ENCODE assay signal across 20 cellular contexts in the genomic region with DNA sequence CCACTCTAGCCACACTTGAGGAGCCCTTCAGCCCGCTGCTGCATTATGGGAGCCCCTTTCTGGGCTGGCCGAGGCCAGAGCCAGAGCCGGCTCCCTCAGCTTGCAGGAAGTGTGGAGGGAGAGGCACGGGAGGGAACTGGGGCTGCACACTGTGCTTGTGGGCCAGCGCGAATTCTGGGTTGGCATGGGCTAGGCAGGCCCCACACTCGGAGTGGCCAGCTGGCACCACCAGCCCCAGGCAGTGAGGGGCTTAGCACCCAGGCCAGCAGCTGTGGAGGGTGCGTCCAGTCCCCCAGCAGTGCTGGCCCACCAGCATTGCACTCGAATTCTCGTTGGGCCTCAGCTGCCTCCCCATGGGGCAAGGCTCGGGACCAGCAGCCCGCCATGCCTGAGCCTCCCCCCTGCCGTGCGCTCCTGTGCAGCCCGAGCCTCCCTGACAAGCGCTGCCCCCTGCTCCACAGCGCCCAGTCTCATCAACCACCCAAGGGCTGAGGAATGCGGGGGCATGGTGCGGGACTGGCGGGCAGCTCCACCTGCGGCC.
A peak's percentile ranks its signal among the peaks of the same experiment; 100 is the strongest.
DNase-seq lines count a peak whose midpoint lies in the region; ATAC-seq, FAIRE-seq and TF ChIP-seq lines count a peak whose summit lies in the region.
"Had no signal": no experiment of that assay in that cellular context is flagged by ENCODE, and none has a peak within 500 bp of the region (broad histone marks: within the 10 kb centered on the region; RNA-seq: fewer than 3 reads in every experiment).

No MANE protein-coding gene starts in this region.

- peaks cover 0 to 1% of the 10 kb centered on the region in 2 donors for H3K27me3 ChIP-seq in aorta (ENCODE audit: control insufficient read depth in 1 of 2, insufficient read depth in 2 of 2, low read length in 1 of 2)
- no peaks in the 10 kb centered on the region for H3K27me3 ChIP-seq in naive thymus-derived CD4-positive, alpha-beta T cell (ENCODE audit: control insufficient read depth in 2 of 2, insufficient read depth in 2 of 2, low read length in 2 of 2)

- H3K4me1 Mint-ChIP-seq in naive thymus-derived CD4-positive, alpha-beta T cell = no peaks in the 10 kb centered on the region
- no peaks in the 10 kb centered on the region for H3K4me1 Mint-ChIP-seq in activated CD8-positive, alpha-beta T cell treated with anti-CD3 and anti-CD28 coated beads for 36 hours (ENCODE audit: low read depth)
- H3K4me1 Mint-ChIP-seq: CD14-positive monocyte had no signal

- no peak overlapping the region for H3K27ac ChIP-seq in kidney (ENCODE audit: low read depth in 2 of 2, low read length in 2 of 2)
- no peak overlapping the region for H3K27ac ChIP-seq in aorta (ENCODE audit: low read depth in 1 of 2, low read length in 2 of 2)
- H3K27ac ChIP-seq in naive thymus-derived CD4-positive, alpha-beta T cell (ENCODE audit: low read depth, low read length) = no peak overlapping the region
- H3K27ac ChIP-seq: KMS-11 had no signal

- peaks cover 0 to 4% (median 0%) of the 10 kb centered on the region in 5 donors for H3K36me3 Mint-ChIP-seq in naive thymus-derived CD4-positive, alpha-beta T cell
- H3K36me3 Mint-ChIP-seq in activated CD8-positive, alpha-beta T cell treated with anti-CD3 and anti-CD28 coated beads for 36 hours (ENCODE audit: low read depth) = no peaks in the 10 kb centered on the region
- H3K36me3 Mint-ChIP-seq: CD14-positive monocyte had no signal

- DNase-seq in cardiac septum (ENCODE audit: low spot score) = peak; percentile 75
- DNase-seq in left ventricle myocardium superior = no peak
- DNase-seq in kidney = peak; percentile 83
- DNase-seq in omental fat pad (ENCODE audit: low spot score) = no peak
- DNase-seq in aorta = peak; percentile 49 to 81
- DNase-seq in naive thymus-derived CD4-positive, alpha-beta T cell = no peak
- DNase-seq in activated CD8-positive, alpha-beta T cell treated with anti-CD3 and anti-CD28 coated beads for 36 hours = no peak
- DNase-seq: 8988T; DMS79; H7; HFFc6; MV-4-11; NCI-H1694 treated with DMSO at 0.1 percent for 48 hours; NCI-H510A; NCI-H748 treated with DMSO at 0.1 percent for 48 hours; NK-92 treated with Interleukin-12 subunit alpha and Interleukin-12 subunit beta, amount 100 ng/mL, for 24 hours had no signal

- WGBS in aorta, 2 donors = 69 to 74% methylated on average over 21 of the region's 21 CpGs

- POLR2A ChIA-PET in naive thymus-derived CD4-positive, alpha-beta T cell (lab: Charles Lee) = no interaction called here
- POLR2A ChIA-PET in activated CD8-positive, alpha-beta T cell treated with anti-CD3 and anti-CD28 coated beads for 36 hours (lab: Charles Lee) = no interaction called here

- intact Hi-C loops in cardiac septum (cut with DNase I) = no loop called here
- intact Hi-C loops in left ventricle myocardium superior (cut with micrococcal nuclease) = no loop called here
- intact Hi-C loops in kidney (cut with DNase I) = no loop called here
- intact Hi-C loops in aorta (cut with DNase I) = no loop called here
- intact Hi-C loops in naive thymus-derived CD4-positive, alpha-beta T cell (cut with micrococcal nuclease) = no loop called here
- intact Hi-C loops in activated CD8-positive, alpha-beta T cell treated with anti-CD3 and anti-CD28 coated beads for 36 hours (cut with micrococcal nuclease) = no loop called here

- peaks cover 2 to 22% (median 15%) of the 10 kb centered on the region in 11 donors for H3K9me3 Mint-ChIP-seq in naive thymus-derived CD4-positive, alpha-beta T cell
- peaks cover 10% of the 10 kb centered on the region for H3K9me3 Mint-ChIP-seq in activated CD8-positive, alpha-beta T cell treated with anti-CD3 and anti-CD28 coated beads for 36 hours

- peaks cover 0 to 4% (median 0%) of the 10 kb centered on the region in 5 donors for H3K27me3 Mint-ChIP-seq in naive thymus-derived CD4-positive, alpha-beta T cell
- no peaks in the 10 kb centered on the region for H3K27me3 Mint-ChIP-seq in activated CD8-positive, alpha-beta T cell treated with anti-CD3 and anti-CD28 coated beads for 36 hours

- CTCF ChIA-PET in naive thymus-derived CD4-positive, alpha-beta T cell (lab: Charles Lee) = no interaction called here
- CTCF ChIA-PET in activated CD8-positive, alpha-beta T cell treated with anti-CD3 and anti-CD28 coated beads for 36 hours (lab: Charles Lee) = no interaction called here

- H3K4me3 ChIP-seq in kidney (ENCODE audit: low read length in 2 of 2) = no peak overlapping the region
- no peak overlapping the region for H3K4me3 ChIP-seq in aorta (ENCODE audit: low read length in 2 of 2)
- no peak overlapping the region for H3K4me3 ChIP-seq in naive thymus-derived CD4-positive, alpha-beta T cell (ENCODE audit: low read length)

- H3K4me3 Mint-ChIP-seq in naive thymus-derived CD4-positive, alpha-beta T cell = no peak overlapping the region
- no peak overlapping the region for H3K4me3 Mint-ChIP-seq in activated CD8-positive, alpha-beta T cell treated with anti-CD3 and anti-CD28 coated beads for 36 hours
- H3K4me3 Mint-ChIP-seq: CD14-positive monocyte, HFFc6 had no signal

- no peak overlapping the region for H3K9ac ChIP-seq in kidney (ENCODE audit: low read length in 2 of 2)
- H3K9ac ChIP-seq: KMS-11 had no signal

- FAIRE-seq in kidney (lab: Jason Lieb, UNC) = no peak
- FAIRE-seq: RCC 7860 had no signal

- TF ChIP-seq CTCF in kidney (IDR thresholded peaks at IDR 0.05; ENCODE audit: borderline replicate concordance, extremely low read depth, insufficient read depth) = no peak
- no peak for TF ChIP-seq CTCF in omental fat pad (IDR thresholded peaks at IDR 0.05)
- TF ChIP-seq CTCF in activated CD8-positive, alpha-beta T cell treated with anti-CD3 and anti-CD28 coated beads for 36 hours (IDR thresholded peaks at IDR 0.05) = no peak

- H3K9me3 ChIP-seq in kidney (ENCODE audit: control insufficient read depth in 1 of 2, low read length in 2 of 2) (peaks cover 3 to 17% of the 10 kb centered on the region in 2 donors), aorta (ENCODE audit: control insufficient read depth, low read length) (peaks cover 10% of the 10 kb centered on the region)
- peaks cover 0 to 34% (median 4%) of the 10 kb centered on the region in 3 experiments for H3K9me3 ChIP-seq in naive thymus-derived CD4-positive, alpha-beta T cell (ENCODE audit: control insufficient read depth in 2 of 3, low read length in 3 of 3)

- H3K4me1 ChIP-seq in kidney (ENCODE audit: control insufficient read depth in 1 of 2, insufficient read depth in 1 of 2, low read depth in 1 of 2, low read length in 2 of 2) (no peaks in the 10 kb centered on the region), aorta (ENCODE audit: control insufficient read depth in 1 of 2, insufficient read depth in 2 of 2, low read length in 2 of 2) (no peaks in the 10 kb centered on the region)
- H3K4me1 ChIP-seq in naive thymus-derived CD4-positive, alpha-beta T cell (ENCODE audit: control insufficient read depth in 2 of 2, insufficient read depth in 2 of 2, low read length in 2 of 2) = no peaks in the 10 kb centered on the region

- H3K27ac Mint-ChIP-seq in naive thymus-derived CD4-positive, alpha-beta T cell = no peak overlapping the region
- no peak overlapping the region for H3K27ac Mint-ChIP-seq in activated CD8-positive, alpha-beta T cell treated with anti-CD3 and anti-CD28 coated beads for 36 hours
- H3K27ac Mint-ChIP-seq: CD14-positive monocyte, HFFc6 had no signal

- ATAC-seq in left ventricle myocardium superior = no peak
- peak; percentile 4 for ATAC-seq in omental fat pad (ENCODE audit: low FRiP score)
- peak; percentile 36 for ATAC-seq in aorta (ENCODE audit: low FRiP score)
- no peak for ATAC-seq in HG02938 (IDR thresholded peaks at IDR 0.05; ENCODE audit: unreplicated experiment)
- no peak for ATAC-seq in naive thymus-derived CD4-positive, alpha-beta T cell
- no peak for ATAC-seq in activated CD8-positive, alpha-beta T cell treated with anti-CD3 and anti-CD28 coated beads for 36 hours

- H3K36me3 ChIP-seq in kidney (ENCODE audit: control insufficient read depth in 1 of 2, insufficient read depth in 2 of 2, low read length in 2 of 2) = no peaks in the 10 kb centered on the region
- no peaks in the 10 kb centered on the region for H3K36me3 ChIP-seq in aorta (ENCODE audit: control insufficient read depth in 1 of 2, insufficient read depth in 2 of 2, low read length in 1 of 2)
- no peaks in the 10 kb centered on the region for H3K36me3 ChIP-seq in naive thymus-derived CD4-positive, alpha-beta T cell (ENCODE audit: control insufficient read depth in 2 of 3, insufficient read depth in 3 of 3, low read length in 3 of 3)

Comparison
In these comparisons a context has a peak if more than half of its experiments do, and no peak if none do; other contexts are left out.
1. DNase-seq: peak in cardiac septum (single experiment), kidney (single experiment) and aorta (2 of 2); none in left ventricle myocardium superior (single experiment), omental fat pad (single experiment), naive thymus-derived CD4-positive, alpha-beta T cell (0 of 9) and activated CD8-positive, alpha-beta T cell treated with anti-CD3 and anti-CD28 coated beads for 36 hours (single experiment).
2. ATAC-seq: peak in omental fat pad (single experiment) and aorta (single experiment); none in left ventricle myocardium superior (single experiment), HG02938 (single experiment), naive thymus-derived CD4-positive, alpha-beta T cell (single experiment) and activated CD8-positive, alpha-beta T cell treated with anti-CD3 and anti-CD28 coated beads for 36 hours (single experiment).